ENCODE assay signal across 8 cellular contexts in genomic region chr1:178344513-178345077, GRCh38.
DNase-seq lines count a peak whose midpoint lies in the region; ATAC-seq and TF ChIP-seq lines count a peak whose summit lies in the region.

No MANE protein-coding gene starts in this region.

- no peaks in the 10 kb centered on the region for H3F3A ChIP-seq in DOHH2 (ENCODE audit: control insufficient read depth, insufficient read depth)

- peak; percentile 61 for TF ChIP-seq CTCF in DOHH2 (IDR thresholded peaks at IDR 0.05; ENCODE audit: low read depth, low read length, poor library complexity, severe bottlenecking)
- peak; percentile 82 for TF ChIP-seq CTCF in RWPE2 (IDR thresholded peaks at IDR 0.05; ENCODE audit: poor library complexity, severe bottlenecking)
- TF ChIP-seq CTCF in fibroblast of villous mesenchyme (IDR thresholded peaks at IDR 0.05; ENCODE audit: insufficient read depth, low read depth, low read length): peak; percentile 52
- TF ChIP-seq CTCF in parathyroid adenoma (IDR thresholded peaks at IDR 0.05): peak; percentile 42

- H3K4me3 ChIP-seq in DOHH2 (ENCODE audit: low read length) (no peak overlapping the region), RWPE2 (ENCODE audit: severe bottlenecking) (no peak overlapping the region), fibroblast of villous mesenchyme (ENCODE audit: low read depth, low read length) (no peak overlapping the region), parathyroid adenoma (ENCODE audit: low read depth, low read length) (no peak overlapping the region)

- no peaks in the 10 kb centered on the region for H3K9me2 ChIP-seq in DOHH2 (replicated peaks; ENCODE audit: control insufficient read depth, low read length)

- H3K79me2 ChIP-seq in DOHH2 (ENCODE audit: control insufficient read depth, low read length): no peaks in the 10 kb centered on the region
- peaks cover 5% of the 10 kb centered on the region for H3K79me2 ChIP-seq in parathyroid adenoma

- H3K36me3 ChIP-seq in DOHH2 (ENCODE audit: control insufficient read depth, low read length) (no peaks in the 10 kb centered on the region), RWPE2 (ENCODE audit: low read depth) (no peaks in the 10 kb centered on the region), parathyroid adenoma (ENCODE audit: control insufficient read depth, insufficient read depth, low read length) (no peaks in the 10 kb centered on the region)

- H4K20me1 ChIP-seq in DOHH2 (ENCODE audit: control insufficient read depth, insufficient read depth, low read depth, low read length): no peaks in the 10 kb centered on the region

- H3K27me3 ChIP-seq in DOHH2 (ENCODE audit: control insufficient read depth, low read length) (peaks cover 15% of the 10 kb centered on the region; the same call in 1 of the 2 replicates), RWPE2 (ENCODE audit: insufficient read depth, poor library complexity, severe bottlenecking) (no peaks in the 10 kb centered on the region), parathyroid adenoma (ENCODE audit: control insufficient read depth, insufficient read depth, low read length) (no peaks in the 10 kb centered on the region)

- H3K4me2 ChIP-seq in DOHH2 (ENCODE audit: low read length) (no peak overlapping the region), parathyroid adenoma (ENCODE audit: low read length) (peak overlapping the region; percentile 6)

- H3K9ac ChIP-seq in parathyroid adenoma: no peak overlapping the region

- H2AFZ ChIP-seq in parathyroid adenoma: peak overlapping the region; percentile 26

- DNase-seq in RWPE2 (ENCODE audit: low spot score) (no peak), fibroblast of villous mesenchyme (ENCODE audit: low read depth) (peak; percentile 67)

- H3K4me1 ChIP-seq in DOHH2 (ENCODE audit: control insufficient read depth, low read length) (no peaks in the 10 kb centered on the region), RWPE2 (ENCODE audit: insufficient read depth, poor library complexity, severe bottlenecking) (peaks cover 55% of the 10 kb centered on the region), parathyroid adenoma (peaks cover 3% of the 10 kb centered on the region)

- peak; percentile 75 for ATAC-seq in HG02938 (IDR thresholded peaks at IDR 0.05; ENCODE audit: unreplicated experiment)
- peak; percentile 54 for ATAC-seq in RWPE2 (ENCODE audit: low read depth)
- no peak for ATAC-seq in HG03039 (IDR thresholded peaks at IDR 0.05; ENCODE audit: unreplicated experiment)
- ATAC-seq in HG03378 (IDR thresholded peaks at IDR 0.05; ENCODE audit: unreplicated experiment): no peak
- no peak for ATAC-seq in HG03095 (IDR thresholded peaks at IDR 0.05; ENCODE audit: unreplicated experiment)

- H3K9me3 ChIP-seq in DOHH2 (ENCODE audit: control insufficient read depth, insufficient read depth, low read length): no peaks in the 10 kb centered on the region
- no peaks in the 10 kb centered on the region for H3K9me3 ChIP-seq in RWPE2 (ENCODE audit: severe bottlenecking)
- no peaks in the 10 kb centered on the region for H3K9me3 ChIP-seq in parathyroid adenoma (ENCODE audit: control insufficient read depth, low read length)

- H3K27ac ChIP-seq in DOHH2 (ENCODE audit: low read depth, low read length) (no peak overlapping the region), RWPE2 (ENCODE audit: poor library complexity, severe bottlenecking) (peak overlapping the region; percentile 75), parathyroid adenoma (peak overlapping the region; percentile 70)

Comparison
In these comparisons a context has a peak if more than half of its experiments do, and no peak if none do; other contexts are left out.
1. ATAC-seq: peak in HG02938 (single experiment) and RWPE2 (single experiment); none in HG03039 (single experiment), HG03378 (single experiment) and HG03095 (single experiment).
2. Peak in every context shown above with its lines, with median percentiles within 50 percentile points of each other: CTCF ChIP-seq.